In genomic region chr4:47930971-47931804, GRCh38 we compare ENCODE assay signal across 12 cellular contexts. TPM values are rescaled to one million over a fixed set of nuclear protein-coding genes. Genes with fewer than 3 reads are reported as not detected.
DNase-seq lines count a peak whose midpoint lies in the region; ATAC-seq and TF ChIP-seq lines count a peak whose summit lies in the region.
"Had no signal": no experiment of that assay in that cellular context is flagged by ENCODE, and none has a peak within 500 bp of the region (broad histone marks: within the 10 kb centered on the region; RNA-seq: fewer than 3 reads in every experiment).

No MANE protein-coding gene starts in this region.

- no peak for ATAC-seq in GM18520 (IDR thresholded peaks at IDR 0.05; ENCODE audit: unreplicated experiment)

- H3K36me3 ChIP-seq in colonic mucosa: no peaks in the 10 kb centered on the region

- H3K4me3 ChIP-seq in fibroblast of the aortic adventitia (ENCODE audit: low read depth, low read length) (no peak overlapping the region), skeletal muscle cell (ENCODE audit: low read depth, low read length) (no peak overlapping the region), colonic mucosa (no peak overlapping the region)

- no peaks in the 10 kb centered on the region for H3K27me3 ChIP-seq in colonic mucosa

- H3K4me1 ChIP-seq in colonic mucosa: no peaks in the 10 kb centered on the region

- TF ChIP-seq CTCF in fibroblast of the aortic adventitia (IDR thresholded peaks at IDR 0.05; ENCODE audit: insufficient read depth, low read length): no peak
- TF ChIP-seq CTCF in colonic mucosa (IDR thresholded peaks at IDR 0.05): no peak

- intact Hi-C loops in colonic mucosa (cut with DNase I): no loop called here

- no peaks in the 10 kb centered on the region for H3K9me3 ChIP-seq in colonic mucosa

- peak; percentile 24 for DNase-seq in GM03348 (ENCODE audit: low spot score)
- DNase-seq in T1000 (lab: John Stamatoyannopoulos, UW): peak; percentile 18
- DNase-seq in fibroblast of the aortic adventitia (ENCODE audit: low read depth): peak; percentile 95
- peak; percentile 86 for DNase-seq in skeletal muscle cell (ENCODE audit: low read depth)
- no peak for DNase-seq in colonic mucosa
- DNase-seq in activated CD8-positive, alpha-beta memory T cell treated with anti-CD3 and anti-CD28 coated beads, Interleukin-2, amount 50 U/mL, for 48 hours: no peak
- no peak for DNase-seq in middle frontal gyrus (ENCODE audit: extremely low spot score, low spot score)
- DNase-seq: activated CD4-positive, alpha-beta T cell treated with anti-CD3 and anti-CD28 coated beads, Interleukin-2, amount 50 U/mL, for 1 hour; H7; kidney glomerular epithelial cell; NCI-H187 treated with DMSO at 0.1 percent for 48 hours had no signal

- H3K9ac ChIP-seq in colonic mucosa (ENCODE audit: low read depth in 2 of 2, low read length in 2 of 2): no peak overlapping the region

- H3K27ac ChIP-seq in colonic mucosa: no peak overlapping the region

RNA-seq across cellular contexts. Expression of gene NFXL1, which starts 16.8 kb away (rescaled TPM):
- total RNA-seq in fibroblast of the aortic adventitia (ENCODE audit: low replicate concordance) (7.1 and 9.0 TPM in 2 replicates), colonic mucosa (10 to 100 TPM in 1 of 2 donors, 1 to 10 TPM in 1; 9.8 to 11.7 TPM)

Comparison
In these comparisons a context has a peak if more than half of its experiments do, and no peak if none do; other contexts are left out.
1. DNase-seq: peak in GM03348 (single experiment), T1000 (single experiment), fibroblast of the aortic adventitia (single experiment) and skeletal muscle cell (single experiment); none in colonic mucosa (single experiment), activated CD8-positive, alpha-beta memory T cell treated with anti-CD3 and anti-CD28 coated beads, Interleukin-2, amount 50 U/mL, for 48 hours (single experiment) and middle frontal gyrus (single experiment).